In the genomic region with DNA sequence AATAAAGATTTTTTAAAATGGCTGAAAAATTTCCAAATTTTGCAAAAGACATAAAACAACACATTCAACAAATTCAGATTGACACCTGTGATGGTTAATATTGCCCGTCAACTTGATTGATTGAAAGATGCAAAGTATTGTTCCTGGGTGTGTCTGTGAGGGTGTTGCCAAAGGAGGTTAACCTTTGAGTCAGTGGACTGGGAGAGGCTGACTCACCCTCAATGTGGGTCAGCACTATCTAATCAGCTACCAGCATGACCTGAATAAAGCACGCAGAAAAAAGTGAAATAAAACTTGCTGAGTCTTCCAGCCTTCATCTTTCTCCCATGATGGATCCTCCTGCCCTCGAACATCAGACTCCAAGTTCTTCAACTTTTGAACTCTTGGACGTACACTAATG, we compare ENCODE assay signal across 24 cellular contexts.
"Had no signal": no experiment of that assay in that cellular context is flagged by ENCODE, and none has a peak within 500 bp of the region (broad histone marks: within the 10 kb centered on the region; RNA-seq: fewer than 3 reads in every experiment).

No MANE protein-coding gene starts in this region.

- H3K27me3 ChIP-seq: body of pancreas, left lung, tibial nerve had no signal

- DNase-seq: activated CD4-positive, alpha-beta memory T cell treated with anti-CD3 and anti-CD28 coated beads, Interleukin-2, amount 10 ng/mL, durations not matched to agents 7 days and 5 days; activated CD4-positive, alpha-beta T cell treated with anti-CD3 and anti-CD28 coated beads, Interleukin-2, amount 10 ng/mL, durations not matched to agents 24 days and 14 days; activated CD8-positive, alpha-beta memory T cell treated with anti-CD3 and anti-CD28 coated beads, Interleukin-2, amount 10 ng/mL, durations not matched to agents 7 days and 5 days; activated gamma-delta T cell; activated T-cell treated with anti-CD3 and anti-CD28 coated beads for 4 hours; anterior cingulate cortex; body of pancreas; dermis blood vessel endothelial cell; effector CD8-positive, alpha-beta T cell; erythroblast; foreskin fibroblast; left lung; midbrain; natural killer cell; small intestine; stimulated activated CD4-positive, alpha-beta T cell treated with anti-CD3 and anti-CD28 coated beads, Interleukin-2, amount 100 ng/mL, for 24 hours; stimulated activated naive CD8-positive, alpha-beta T cell treated with anti-CD3 and anti-CD28 coated beads, Interleukin-15, amount 100 ng/mL, for 72 hours; T1000 had no signal

- FAIRE-seq: small intestine, urothelium cell line had no signal

- H3K27ac ChIP-seq: body of pancreas, left lung, tibial nerve, VCaP had no signal

- ATAC-seq: activated CD4-positive, CD25-positive, alpha-beta regulatory T cell treated with anti-CD3 and anti-CD28 coated beads, Interleukin-2, amount 50 U/mL, for 24 hours; activated CD8-positive, alpha-beta memory T cell treated with anti-CD3 and anti-CD28 coated beads, Interleukin-2, amount 10 ng/mL, durations not matched to agents 7 days and 5 days; body of pancreas; left lung; natural killer cell; sciatic nerve; stimulated activated effector memory CD8-positive, alpha-beta T cell treated with anti-CD3 and anti-CD28 coated beads, Interleukin-12 subunit alpha, Interleukin-12 subunit beta, amount 100 ng/mL, for 72 hours; stimulated activated naive CD8-positive, alpha-beta T cell treated with anti-CD3 and anti-CD28 coated beads, Interleukin-15, amount 100 ng/mL, for 72 hours had no signal

- H3K36me3 ChIP-seq: left lung, tibial nerve had no signal

- H3K9me3 ChIP-seq: body of pancreas, tibial nerve had no signal

- H3K4me1 ChIP-seq: body of pancreas, left lung, tibial nerve had no signal

- H3K4me3 ChIP-seq: body of pancreas, left lung, tibial nerve had no signal
